ENCODE assay signal across 8 cellular contexts in the genomic region with DNA sequence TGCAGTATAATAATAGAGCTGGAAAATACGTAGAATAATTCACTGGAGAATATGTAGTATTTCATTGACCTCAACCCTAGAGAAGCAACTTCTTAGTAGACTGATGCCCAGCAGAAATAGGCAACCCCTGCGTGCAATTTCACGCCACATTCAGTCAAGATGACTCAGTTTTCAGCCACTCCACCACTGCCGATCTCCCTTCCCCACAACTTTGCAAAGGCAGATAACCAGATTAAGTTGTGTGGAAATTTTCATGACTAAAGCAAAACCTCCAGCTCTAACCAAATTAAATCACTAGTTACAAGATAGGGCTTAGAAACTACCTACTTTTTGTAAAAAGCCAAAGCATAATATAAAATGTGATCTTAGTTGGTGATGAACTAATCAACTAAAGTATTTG.
DNase-seq lines count a peak whose midpoint lies in the region; ATAC-seq and TF ChIP-seq lines count a peak whose summit lies in the region.

No MANE protein-coding gene starts in this region.

- DNase-seq in GM03348 (ENCODE audit: low spot score), result peak; percentile 66
- DNase-seq in activated CD4-positive, alpha-beta T cell treated with anti-CD3 and anti-CD28 coated beads, Interleukin-2, amount 50 U/mL, for 1 hour, result peak; percentile 33
- peak; percentile 50 for DNase-seq in fibroblast of mammary gland (ENCODE audit: low read depth)
- DNase-seq in stromal cell of bone marrow (ENCODE audit: low read depth), result peak; percentile 53
- no peak for DNase-seq in germinal center (ENCODE audit: low spot score)
- no peak for DNase-seq in NCI-H510A treated with DMSO at 0.1 percent for 48 hours (lab: John Stamatoyannopoulos, UW)
- DNase-seq in left lobe of liver (ENCODE audit: low spot score), result no peak

- peak; percentile 39 for ATAC-seq in HG03457 (IDR thresholded peaks at IDR 0.05; ENCODE audit: unreplicated experiment)
- no peak for ATAC-seq in left lobe of liver

- no peak for TF ChIP-seq CTCF in fibroblast of mammary gland (conservative IDR thresholded peaks at IDR 0.05; ENCODE audit: control insufficient read depth, insufficient read depth, low read depth, low read length)

- H3K4me3 ChIP-seq in fibroblast of mammary gland (ENCODE audit: control insufficient read depth, low read depth, low read length), result no peak overlapping the region

Comparison
In these comparisons a context has a peak if more than half of its experiments do, and no peak if none do; other contexts are left out.
1. DNase-seq: peak in GM03348 (single experiment), activated CD4-positive, alpha-beta T cell treated with anti-CD3 and anti-CD28 coated beads, Interleukin-2, amount 50 U/mL, for 1 hour (single experiment), fibroblast of mammary gland (single experiment) and stromal cell of bone marrow (single experiment); none in germinal center (single experiment), NCI-H510A treated with DMSO at 0.1 percent for 48 hours (single experiment) and left lobe of liver (single experiment).